In the genomic region with DNA sequence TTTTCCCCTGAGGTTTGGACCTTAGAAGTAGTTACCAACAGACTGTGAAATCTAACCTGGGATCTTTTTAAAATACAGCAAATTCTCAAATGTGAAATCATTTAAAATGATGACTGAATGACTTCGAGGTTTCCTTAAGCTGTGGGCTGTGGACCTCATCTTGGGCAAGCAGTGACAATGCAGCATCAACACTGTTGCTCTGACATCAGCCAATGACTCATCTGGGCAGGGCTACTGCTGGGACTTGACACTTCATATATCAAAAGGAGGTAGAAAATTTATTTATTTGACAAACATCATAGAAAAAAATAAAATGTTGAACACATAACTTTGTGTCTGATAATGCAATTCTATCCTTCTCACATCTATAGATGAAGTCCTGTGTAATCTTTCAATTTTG, we compare ENCODE assay signal across 17 cellular contexts.
DNase-seq lines count a peak whose midpoint lies in the region; FAIRE-seq and TF ChIP-seq lines count a peak whose summit lies in the region.
"Had no signal": no experiment of that assay in that cellular context is flagged by ENCODE, and none has a peak within 500 bp of the region (broad histone marks: within the 10 kb centered on the region; RNA-seq: fewer than 3 reads in every experiment).

No MANE protein-coding gene starts in this region.

- H3K9me3 ChIP-seq in astrocyte (ENCODE audit: insufficient read depth, low read depth, low read length) (no peaks in the 10 kb centered on the region), adrenal gland (replicated peaks in 1 of 3) (no peaks in the 10 kb centered on the region)
- H3K9me3 ChIP-seq: gastrocnemius medialis had no signal

- no peak for FAIRE-seq in astrocyte (lab: Jason Lieb, UNC)
- FAIRE-seq: A204.1, GM19239, HTR-8/SVneo had no signal

- H3K4me1 Mint-ChIP-seq in astrocyte (ENCODE audit: low read depth, unreplicated experiment), result peaks cover 4% of the 10 kb centered on the region
- H3K4me1 Mint-ChIP-seq: neural crest cell had no signal

- no peaks in the 10 kb centered on the region for H3K79me2 ChIP-seq in astrocyte (ENCODE audit: insufficient read depth, low read length)

- H3K4me1 ChIP-seq in astrocyte (ENCODE audit: insufficient read depth, low read length), result no peaks in the 10 kb centered on the region
- no peaks in the 10 kb centered on the region for H3K4me1 ChIP-seq in adrenal gland (replicated peaks in 1 of 2)
- H3K4me1 ChIP-seq: gastrocnemius medialis had no signal

- H3K36me3 Mint-ChIP-seq in astrocyte (ENCODE audit: low read depth, unreplicated experiment), result no peaks in the 10 kb centered on the region
- H3K36me3 Mint-ChIP-seq: CD4-positive, alpha-beta memory T cell had no signal

- H3K36me3 ChIP-seq in astrocyte (ENCODE audit: insufficient read depth, low read length), result no peaks in the 10 kb centered on the region
- no peaks in the 10 kb centered on the region for H3K36me3 ChIP-seq in adrenal gland (replicated peaks in 1 of 2)
- H3K36me3 ChIP-seq: gastrocnemius medialis had no signal

- no peak for TF ChIP-seq CTCF in astrocyte (IDR thresholded peaks at IDR 0.05; ENCODE audit: insufficient read depth, low read depth, low read length)
- no peak for TF ChIP-seq CTCF in adrenal gland (IDR thresholded peaks at IDR 0.05)

- intact Hi-C loops in adrenal gland (cut with DNase I), result no loop called here

- TF ChIP-seq POLR2A in adrenal gland (IDR thresholded peaks at IDR 0.05), result no peak

- no peak overlapping the region for H2AFZ ChIP-seq in astrocyte (ENCODE audit: low read depth, low read length)

- H3K27me3 ChIP-seq in astrocyte (ENCODE audit: insufficient read depth, low read length) (no peaks in the 10 kb centered on the region), adrenal gland (no peaks in the 10 kb centered on the region)
- H3K27me3 ChIP-seq: gastrocnemius medialis had no signal

- H3K4me3 Mint-ChIP-seq in astrocyte (ENCODE audit: unreplicated experiment), result no peak overlapping the region
- H3K4me3 Mint-ChIP-seq: CD4-positive, alpha-beta memory T cell; neural crest cell had no signal

- in situ Hi-C loops in G401 (cut with HindIII; ENCODE audit: low sequenced_read_pairs), result no loop called here

- WGBS in adrenal gland, 4 donors, result 50 to 84% (median 55%) methylated on average over 1 of the region's 1 CpG

- H3K27ac ChIP-seq in astrocyte (ENCODE audit: low read depth, low read length) (no peak overlapping the region), adrenal gland (no peak overlapping the region)
- H3K27ac ChIP-seq: gastrocnemius medialis had no signal

- H3K27ac Mint-ChIP-seq in astrocyte (ENCODE audit: unreplicated experiment), result no peak overlapping the region
- H3K27ac Mint-ChIP-seq: CD4-positive, alpha-beta memory T cell had no signal

- H3K4me2 ChIP-seq in astrocyte (ENCODE audit: low read length), result no peak overlapping the region

- H3K9ac ChIP-seq in astrocyte (ENCODE audit: low read length), result no peak overlapping the region

- no peaks in the 10 kb centered on the region for H4K20me1 ChIP-seq in astrocyte (ENCODE audit: insufficient read depth, low read length)

- H3K4me3 ChIP-seq in astrocyte (ENCODE audit: insufficient read depth, low read depth, low read length) (no peak overlapping the region), adrenal gland (no peak overlapping the region)
- H3K4me3 ChIP-seq: gastrocnemius medialis had no signal

- no peaks in the 10 kb centered on the region for H3K27me3 Mint-ChIP-seq in astrocyte (ENCODE audit: low read depth, unreplicated experiment)

- DNase-seq in NCI-H2196 (lab: John Stamatoyannopoulos, UW; ENCODE audit: unreplicated experiment), result peak; percentile 33
- DNase-seq in NCI-H2196 treated with DMSO at 0.1 percent for 48 hours (lab: John Stamatoyannopoulos, UW; ENCODE audit: unreplicated experiment), result no peak
- DNase-seq in HCEC 1CT, result peak; percentile 15
- peak; percentile 10 for DNase-seq in astrocyte (ENCODE audit: low read depth)
- DNase-seq in hepatic stellate cell (ENCODE audit: low spot score), result peak; percentile 6
- DNase-seq in iPS-NIHi7 (ENCODE audit: extremely low spot score), result no peak
- DNase-seq in adrenal gland, result no peak
- DNase-seq in G401 (ENCODE audit: low spot score), result no peak
- DNase-seq: activated naive CD4-positive, alpha-beta T cell; CD4-positive, alpha-beta memory T cell; gastrocnemius medialis; mesenchymal stem cell; MV-4-11 had no signal

- H3K9me3 Mint-ChIP-seq in astrocyte (ENCODE audit: unreplicated experiment), result peaks cover 4% of the 10 kb centered on the region
- H3K9me3 Mint-ChIP-seq: neural crest cell had no signal

Comparison
In these comparisons a context has a peak if more than half of its experiments do, and no peak if none do; other contexts are left out.
1. DNase-seq: peak in NCI-H2196 (single experiment), HCEC 1CT (single experiment), astrocyte (single experiment) and hepatic stellate cell (single experiment); none in NCI-H2196 treated with DMSO at 0.1 percent for 48 hours (single experiment), iPS-NIHi7 (single experiment), adrenal gland (0 of 7) and G401 (single experiment).